8 cellular contexts compared by ENCODE assay signal in the genomic region with DNA sequence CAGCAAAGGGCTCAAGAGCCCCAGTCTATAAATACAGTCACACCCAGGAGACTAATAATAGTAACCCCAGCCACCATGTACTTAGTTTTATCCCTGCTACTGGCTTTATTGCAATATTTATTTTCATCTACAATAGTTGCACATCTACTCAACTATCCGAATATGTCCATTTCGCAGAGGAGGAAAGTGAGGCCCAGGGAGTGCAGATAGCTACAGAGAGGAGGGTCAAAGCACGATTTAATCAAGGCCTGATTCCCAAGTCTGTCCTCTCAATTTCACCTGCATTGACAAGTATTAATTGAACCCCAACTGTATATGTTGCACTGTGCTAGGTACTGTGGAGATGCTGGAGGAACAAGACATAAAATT. TPM values are rescaled to one million over a fixed set of nuclear protein-coding genes. Genes with fewer than 3 reads are reported as not detected.
DNase-seq lines count a peak whose midpoint lies in the region; ATAC-seq and TF ChIP-seq lines count a peak whose summit lies in the region.

No MANE protein-coding gene starts in this region.

- H2AFZ ChIP-seq in neural progenitor cell (replicated peaks) = no peak overlapping the region

- no peak for DNase-seq in CD14-positive monocyte (ENCODE audit: low spot score)
- DNase-seq in NB4 (ENCODE audit: low read depth) = no peak
- no peak for DNase-seq in neural progenitor cell (ENCODE audit: low spot score)
- DNase-seq in NOMO-1 treated with DMSO at 0.1 percent for 48 hours (lab: John Stamatoyannopoulos, UW; ENCODE audit: unreplicated experiment) = no peak

- H3K9me3 ChIP-seq in duodenal mucosa (ENCODE audit: control insufficient read depth in 1 of 2, low read length in 2 of 2) (no peaks in the 10 kb centered on the region), neural progenitor cell (ENCODE audit: low read depth) (no peaks in the 10 kb centered on the region)

- TF ChIP-seq CTCF in CD14-positive monocyte (IDR thresholded peaks at IDR 0.05) = no peak
- no peak for TF ChIP-seq CTCF in NB4 (IDR thresholded peaks at IDR 0.05; ENCODE audit: low read depth, low read length)
- no peak for TF ChIP-seq CTCF in neural progenitor cell (IDR thresholded peaks at IDR 0.05)

- peak overlapping the region; percentile 69 for H3K4me2 ChIP-seq in neural progenitor cell

- H3K4me1 ChIP-seq in duodenal mucosa (ENCODE audit: control insufficient read depth in 1 of 2, insufficient read depth in 2 of 2, low read length in 2 of 2) (peaks cover 10 to 24% of the 10 kb centered on the region in 2 donors), neural progenitor cell (peaks cover 11% of the 10 kb centered on the region)

- TF ChIP-seq POLR2A in NB4 (IDR thresholded peaks at IDR 0.05; ENCODE audit: extremely low read depth, insufficient read length) = no peak

- H3K9ac ChIP-seq in duodenal mucosa (ENCODE audit: low read depth in 1 of 2, low read length in 2 of 2) (peak overlapping the region; percentile 71 to 80), neural progenitor cell (no peak overlapping the region)

- no peaks in the 10 kb centered on the region for H3K79me2 ChIP-seq in neural progenitor cell (ENCODE audit: low read depth)

- H3K4me3 Mint-ChIP-seq in CD14-positive monocyte (peak overlapping the region; percentile 79 to 92), neural progenitor cell (no peak overlapping the region)

- H3K27ac Mint-ChIP-seq in CD14-positive monocyte (peak overlapping the region; percentile 95 to 99 (median 98)), neural progenitor cell (no peak overlapping the region)

- H3K27ac ChIP-seq in duodenal mucosa (ENCODE audit: low read depth, low read length) (peak overlapping the region; percentile 94), neural progenitor cell (no peak overlapping the region)

- H3K9me3 Mint-ChIP-seq in CD14-positive monocyte = peaks cover 0 to 47% (median 19%) of the 10 kb centered on the region in 7 donors
- H3K9me3 Mint-ChIP-seq in neural progenitor cell = peaks cover 21% of the 10 kb centered on the region

- H3F3A ChIP-seq in neural progenitor cell (ENCODE audit: low read depth) = no peaks in the 10 kb centered on the region

- no peaks in the 10 kb centered on the region for H3K36me3 ChIP-seq in duodenal mucosa (ENCODE audit: control insufficient read depth in 1 of 2, insufficient read depth in 2 of 2, low read length in 2 of 2)
- H3K36me3 ChIP-seq in neural progenitor cell = no peaks in the 10 kb centered on the region

- intact Hi-C loops in CD14-positive monocyte (cut with micrococcal nuclease) = no loop called here

- H4K20me1 ChIP-seq in neural progenitor cell (ENCODE audit: low read depth) = no peaks in the 10 kb centered on the region

- peaks cover 54% of the 10 kb centered on the region for H3K4me1 Mint-ChIP-seq in CD14-positive monocyte
- peaks cover 16% of the 10 kb centered on the region for H3K4me1 Mint-ChIP-seq in neural progenitor cell

- H3K27me3 ChIP-seq in duodenal mucosa (ENCODE audit: control insufficient read depth in 1 of 2, insufficient read depth in 2 of 2, low read length in 2 of 2) (no peaks in the 10 kb centered on the region), neural progenitor cell (peaks cover 67% of the 10 kb centered on the region)

- H3K27me3 Mint-ChIP-seq in CD14-positive monocyte (ENCODE audit: low read depth in 3 of 3) = peaks cover 0 to 2% (median 0%) of the 10 kb centered on the region in 3 donors
- peaks cover 20% of the 10 kb centered on the region for H3K27me3 Mint-ChIP-seq in neural progenitor cell (ENCODE audit: insufficient read depth, low read depth)

- H3K4me3 ChIP-seq in NB4 (ENCODE audit: low read depth, low read length) (peak overlapping the region; percentile 71), duodenal mucosa (ENCODE audit: low read depth in 1 of 2, low read length in 2 of 2) (peak overlapping the region; percentile 63 to 66), neural progenitor cell (no peak overlapping the region)

- no peaks in the 10 kb centered on the region for H3K36me3 Mint-ChIP-seq in CD14-positive monocyte
- H3K36me3 Mint-ChIP-seq in neural progenitor cell = no peaks in the 10 kb centered on the region

- no peak for ATAC-seq in HG02588 (IDR thresholded peaks at IDR 0.05; ENCODE audit: unreplicated experiment)
- ATAC-seq in GM21786 (IDR thresholded peaks at IDR 0.05; ENCODE audit: unreplicated experiment) = no peak
- no peak for ATAC-seq in GM21381 (IDR thresholded peaks at IDR 0.05; ENCODE audit: unreplicated experiment)

RNA-seq across cellular contexts. Expression of gene PLP2, which starts 4.0 kb away (rescaled TPM):
- polyA plus RNA-seq in CD14-positive monocyte = 100 to 1,000 TPM; 280 to 374 TPM
- total RNA-seq in neural progenitor cell (ENCODE audit: low replicate concordance) = 0.13 and 0.46 TPM in 2 replicates

RNA-seq across cellular contexts. Expression of gene MAGIX, which starts 5.2 kb away (rescaled TPM):
- polyA plus RNA-seq in CD14-positive monocyte = 1 to 10 TPM; 1.1 to 2.0 TPM
- total RNA-seq in neural progenitor cell (ENCODE audit: low replicate concordance) = 1.4 and 1.5 TPM in 2 replicates

RNA-seq across cellular contexts. Expression of gene PRICKLE3, which starts 18.4 kb away (rescaled TPM):
- polyA plus RNA-seq in CD14-positive monocyte = 1 to 10 TPM; 4.4 to 5.4 TPM
- 0.28 and 6.4 TPM in 2 replicates for total RNA-seq in neural progenitor cell (ENCODE audit: low replicate concordance)

RNA-seq across cellular contexts. Expression of gene SYP, which starts 32.3 kb away (rescaled TPM):
- under 1 TPM; 0.27 to 0.68 TPM for polyA plus RNA-seq in CD14-positive monocyte
- 0.07 and 0.62 TPM in 2 replicates for total RNA-seq in neural progenitor cell (ENCODE audit: low replicate concordance)

RNA-seq across cellular contexts. Expression of gene GPKOW, which starts 44.2 kb away (rescaled TPM):
- 10 to 100 TPM; 18.1 to 23.1 TPM for polyA plus RNA-seq in CD14-positive monocyte
- 11.2 and 20.6 TPM in 2 replicates for total RNA-seq in neural progenitor cell (ENCODE audit: low replicate concordance)
